10 cellular contexts compared by ENCODE assay signal in the genomic region with DNA sequence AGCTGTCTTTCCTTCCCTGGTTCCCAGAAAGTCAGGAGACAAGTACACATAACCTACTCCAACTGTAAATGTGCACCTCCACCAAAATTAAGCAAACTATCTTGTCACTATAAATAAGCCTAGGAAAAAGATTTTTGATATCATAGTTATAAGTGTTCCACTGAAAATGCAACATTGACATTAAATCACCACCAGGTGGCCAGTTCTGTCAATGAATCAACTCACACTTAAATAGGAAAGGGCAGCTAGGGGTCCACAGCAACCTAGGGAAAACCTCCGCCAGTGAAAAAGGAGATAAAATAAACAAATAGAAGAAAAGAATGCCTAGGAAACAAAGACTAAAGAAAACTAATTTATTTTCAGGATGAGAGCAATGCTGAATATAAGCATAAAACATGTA.
A peak's percentile ranks its signal among the peaks of the same experiment; 100 is the strongest.
DNase-seq lines count a peak whose midpoint lies in the region; ATAC-seq and TF ChIP-seq lines count a peak whose summit lies in the region.
"Had no signal": no experiment of that assay in that cellular context is flagged by ENCODE, and none has a peak within 500 bp of the region (broad histone marks: within the 10 kb centered on the region; RNA-seq: fewer than 3 reads in every experiment).

No MANE protein-coding gene starts in this region.

- peak; percentile 18 for DNase-seq in H7
- peak; percentile 48 for DNase-seq in NCI-H146 treated with DMSO at 0.1 percent for 48 hours (lab: John Stamatoyannopoulos, UW; ENCODE audit: unreplicated experiment)
- DNase-seq in astrocyte of the spinal cord (ENCODE audit: low read depth, low spot score): peak; percentile 10
- peak; percentile 19 for DNase-seq in medulla oblongata (ENCODE audit: extremely low spot score)
- DNase-seq in activated naive CD8-positive, alpha-beta T cell treated with anti-CD3 and anti-CD28 coated beads for 36 hours: no peak
- DNase-seq in activated T-cell treated with anti-CD3 and anti-CD28 coated beads, Interleukin-2, amount 50 U/mL, for 4 hours: no peak

- no peaks in the 10 kb centered on the region for H3K27me3 Mint-ChIP-seq in activated naive CD8-positive, alpha-beta T cell treated with anti-CD3 and anti-CD28 coated beads for 36 hours
- H3K27me3 Mint-ChIP-seq in activated T-cell treated with anti-CD3 and anti-CD28 coated beads, Interleukin-2, amount 50 U/mL, for 4 hours (ENCODE audit: low read depth): no peaks in the 10 kb centered on the region
- H3K27me3 Mint-ChIP-seq: dendritic cell treated with granulocyte-macrophage colony-stimulating factor and Interleukin-4, amounts not matched to agents 40 ng/mL and 50 ng/mL, for 4 days had no signal

- peak; percentile 28 for TF ChIP-seq CTCF in astrocyte of the spinal cord (IDR thresholded peaks at IDR 0.05; ENCODE audit: low read depth, low read length)

- H3K4me3 ChIP-seq in H7 (ENCODE audit: insufficient read depth, low read depth, low read length): no peak overlapping the region
- H3K4me3 ChIP-seq in astrocyte of the spinal cord (ENCODE audit: low read depth, low read length): no peak overlapping the region
- H3K4me3 ChIP-seq: lung had no signal

- H3K27me3 ChIP-seq in H7 (ENCODE audit: control insufficient read depth, insufficient read depth, low read length): no peaks in the 10 kb centered on the region

- H3K36me3 Mint-ChIP-seq in activated naive CD8-positive, alpha-beta T cell treated with anti-CD3 and anti-CD28 coated beads for 36 hours: no peaks in the 10 kb centered on the region
- H3K36me3 Mint-ChIP-seq in activated T-cell treated with anti-CD3 and anti-CD28 coated beads, Interleukin-2, amount 50 U/mL, for 4 hours (ENCODE audit: insufficient read depth): no peaks in the 10 kb centered on the region

- no peak overlapping the region for H3K27ac Mint-ChIP-seq in activated naive CD8-positive, alpha-beta T cell treated with anti-CD3 and anti-CD28 coated beads for 36 hours
- H3K27ac Mint-ChIP-seq: dendritic cell treated with granulocyte-macrophage colony-stimulating factor and Interleukin-4, amounts not matched to agents 40 ng/mL and 50 ng/mL, for 4 days had no signal

- no peaks in the 10 kb centered on the region for H3K36me3 ChIP-seq in H7 (replicated peaks; ENCODE audit: control insufficient read depth, insufficient read depth, low read length)

- peaks cover 5% of the 10 kb centered on the region for H3K9me3 Mint-ChIP-seq in activated naive CD8-positive, alpha-beta T cell treated with anti-CD3 and anti-CD28 coated beads for 36 hours
- peaks cover 29% of the 10 kb centered on the region for H3K9me3 Mint-ChIP-seq in activated T-cell treated with anti-CD3 and anti-CD28 coated beads, Interleukin-2, amount 50 U/mL, for 4 hours
- H3K9me3 Mint-ChIP-seq: dendritic cell treated with granulocyte-macrophage colony-stimulating factor and Interleukin-4, amounts not matched to agents 40 ng/mL and 50 ng/mL, for 4 days had no signal

- no peak overlapping the region for H3K4me3 Mint-ChIP-seq in activated naive CD8-positive, alpha-beta T cell treated with anti-CD3 and anti-CD28 coated beads for 36 hours
- no peak overlapping the region for H3K4me3 Mint-ChIP-seq in activated T-cell treated with anti-CD3 and anti-CD28 coated beads, Interleukin-2, amount 50 U/mL, for 4 hours
- H3K4me3 Mint-ChIP-seq: dendritic cell treated with granulocyte-macrophage colony-stimulating factor and Interleukin-4, amounts not matched to agents 40 ng/mL and 50 ng/mL, for 4 days had no signal

- in situ Hi-C loops in astrocyte of the spinal cord (cut with HindIII; ENCODE audit: low sequenced_read_pairs): no loop called here

- no peaks in the 10 kb centered on the region for H3K4me1 Mint-ChIP-seq in activated naive CD8-positive, alpha-beta T cell treated with anti-CD3 and anti-CD28 coated beads for 36 hours
- H3K4me1 Mint-ChIP-seq in activated T-cell treated with anti-CD3 and anti-CD28 coated beads, Interleukin-2, amount 50 U/mL, for 4 hours (ENCODE audit: low read depth): no peaks in the 10 kb centered on the region

- ATAC-seq in GM21390 (IDR thresholded peaks at IDR 0.05; ENCODE audit: unreplicated experiment) (no peak), GM18502 (IDR thresholded peaks at IDR 0.05; ENCODE audit: poor library complexity, unreplicated experiment) (no peak)
- no peak for ATAC-seq in activated T-cell treated with anti-CD3 and anti-CD28 coated beads, Interleukin-2, amount 50 U/mL, for 4 hours

Comparison
In these comparisons a context has a peak if more than half of its experiments do, and no peak if none do; other contexts are left out.
1. DNase-seq: peak in H7 (single experiment), NCI-H146 treated with DMSO at 0.1 percent for 48 hours (single experiment), astrocyte of the spinal cord (single experiment) and medulla oblongata (single experiment); none in activated naive CD8-positive, alpha-beta T cell treated with anti-CD3 and anti-CD28 coated beads for 36 hours (single experiment) and activated T-cell treated with anti-CD3 and anti-CD28 coated beads, Interleukin-2, amount 50 U/mL, for 4 hours (single experiment).